10 cellular contexts compared by ENCODE assay signal in genomic region chr7:117322741-117323584, GRCh38. TPM values are rescaled to one million over a fixed set of nuclear protein-coding genes. Genes with fewer than 3 reads are reported as not detected.
DNase-seq lines count a peak whose midpoint lies in the region; ATAC-seq, FAIRE-seq and TF ChIP-seq lines count a peak whose summit lies in the region.
"Had no signal": no experiment of that assay in that cellular context is flagged by ENCODE, and none has a peak within 500 bp of the region (broad histone marks: within the 10 kb centered on the region; RNA-seq: fewer than 3 reads in every experiment).

Gene WNT2 (minus strand): TSS chr7:117323058. CDS start chr7:117322989, 69 bp downstream.

- peaks cover 45% of the 10 kb centered on the region for H3K27me3 Mint-ChIP-seq in MCF 10A (ENCODE audit: insufficient read depth, unreplicated experiment)

- peak within 1 kb of the TSS; percentile 21 for H3K4me3 Mint-ChIP-seq in MCF 10A (ENCODE audit: unreplicated experiment)
- H3K4me3 Mint-ChIP-seq: CD4-positive, CD25-positive, alpha-beta regulatory T cell; effector memory CD8-positive, alpha-beta T cell had no signal

- no TSS peak for BruUV-seq in MCF 10A (replicated peaks; lab: Mats Ljungman, UMichigan)

- H3K27me3 ChIP-seq in thyroid gland, result peaks cover 4% of the 10 kb centered on the region

- WGBS in thyroid gland, 2 donors, result 1 to 2% methylated on average over 32 to 58 of the region's 80 CpGs

- H3K27ac Mint-ChIP-seq in MCF 10A (ENCODE audit: low read depth, unreplicated experiment), result no peak within 1 kb of the TSS
- H3K27ac Mint-ChIP-seq: CD4-positive, CD25-positive, alpha-beta regulatory T cell; effector memory CD8-positive, alpha-beta T cell had no signal

- H3K4me1 ChIP-seq in kidney (ENCODE audit: control insufficient read depth in 1 of 2, insufficient read depth in 1 of 2, low read depth in 1 of 2, low read length in 2 of 2) (peaks cover 0 to 9% of the 10 kb centered on the region in 2 donors), thyroid gland (peaks cover 9 to 19% of the 10 kb centered on the region in 2 donors)

- no peak for ATAC-seq in HG02840 (IDR thresholded peaks at IDR 0.05; ENCODE audit: low FRiP score, unreplicated experiment)
- ATAC-seq: effector memory CD8-positive, alpha-beta T cell had no signal

- no peaks in the 10 kb centered on the region for H3K9me3 Mint-ChIP-seq in MCF 10A (ENCODE audit: unreplicated experiment)
- H3K9me3 Mint-ChIP-seq: effector memory CD8-positive, alpha-beta T cell had no signal

- no peak within 1 kb of the TSS for H3K9ac ChIP-seq in kidney (ENCODE audit: low read length in 2 of 2)

- H3K9me3 ChIP-seq in kidney (ENCODE audit: control insufficient read depth in 1 of 2, low read length in 2 of 2) (no peaks in the 10 kb centered on the region), thyroid gland (no peaks in the 10 kb centered on the region)

- TF ChIP-seq CTCF in MCF 10A (IDR thresholded peaks at IDR 0.05; ENCODE audit: unreplicated experiment), result no peak
- no peak for TF ChIP-seq CTCF in kidney (IDR thresholded peaks at IDR 0.05; ENCODE audit: borderline replicate concordance, extremely low read depth, insufficient read depth)
- no peak for TF ChIP-seq CTCF in thyroid gland (IDR thresholded peaks at IDR 0.05)

- no peaks in the 10 kb centered on the region for H3K4me1 Mint-ChIP-seq in MCF 10A (ENCODE audit: insufficient read depth, unreplicated experiment)

- no peaks in the 10 kb centered on the region for H3K36me3 Mint-ChIP-seq in MCF 10A (ENCODE audit: insufficient read depth, unreplicated experiment)
- H3K36me3 Mint-ChIP-seq: CD4-positive, CD25-positive, alpha-beta regulatory T cell had no signal

- no peak for TF ChIP-seq POLR2A in thyroid gland (IDR thresholded peaks at IDR 0.05)

- peak within 1 kb of the TSS; percentile 33 for H3K4me3 ChIP-seq in kidney (ENCODE audit: low read length in 2 of 2)
- peak within 1 kb of the TSS in 2 of 3 donors; percentile 9 to 25 for H3K4me3 ChIP-seq in thyroid gland (replicated peaks in 1 of 3)

- H3K36me3 ChIP-seq in kidney (ENCODE audit: control insufficient read depth in 1 of 2, insufficient read depth in 2 of 2, low read length in 2 of 2) (no peaks in the 10 kb centered on the region), thyroid gland (no peaks in the 10 kb centered on the region)

- CTCF ChIA-PET in MCF 10A (lab: Yijun Ruan, JAX), result no interaction called here

- no peak within 1 kb of the TSS for H3K27ac ChIP-seq in kidney (ENCODE audit: low read depth in 2 of 2, low read length in 2 of 2)
- no peak within 1 kb of the TSS for H3K27ac ChIP-seq in thyroid gland

- intact Hi-C loops in MCF 10A (cut with micrococcal nuclease), result no loop called here
- intact Hi-C loops in kidney (cut with DNase I), result no loop called here
- intact Hi-C loops in thyroid gland (cut with DNase I), result no loop called here

- POLR2A ChIA-PET in MCF 10A (lab: Yijun Ruan, JAX), result no interaction called here

- DNase-seq in NCI-H2227 (lab: John Stamatoyannopoulos, UW; ENCODE audit: unreplicated experiment) (peak; percentile 22), NCI-H2227 treated with DMSO at 0.1 percent for 48 hours (lab: John Stamatoyannopoulos, UW) (no peak), MCF 10A (ENCODE audit: unreplicated experiment) (no peak), kidney (no peak), thyroid gland (no peak), CD1c-positive myeloid dendritic cell (ENCODE audit: extremely low spot score) (no peak), NCI-H1436 treated with DMSO at 0.1 percent for 48 hours (lab: John Stamatoyannopoulos, UW) (no peak)
- DNase-seq: effector memory CD8-positive, alpha-beta T cell had no signal

- FAIRE-seq in kidney (lab: Jason Lieb, UNC), result no peak

RNA-seq across cellular contexts. Expression of gene WNT2, which starts in this region (rescaled TPM):
- total RNA-seq in MCF 10A (2022) (not detected in 2 replicates), kidney (0.57 TPM), thyroid gland (under 1 TPM in 2 of 4 donors, not detected in 2; 0.13 to 0.89 TPM)
- 0.49 TPM for polyA plus RNA-seq in kidney (ENCODE audit: insufficient read depth, low read depth, low replicate concordance)
- total RNA-seq: CD4-positive, CD25-positive, alpha-beta regulatory T cell had no signal
- polyA plus RNA-seq: CD4-positive, CD25-positive, alpha-beta regulatory T cell had no signal
